15 cellular contexts compared by ENCODE assay signal in the genomic region with DNA sequence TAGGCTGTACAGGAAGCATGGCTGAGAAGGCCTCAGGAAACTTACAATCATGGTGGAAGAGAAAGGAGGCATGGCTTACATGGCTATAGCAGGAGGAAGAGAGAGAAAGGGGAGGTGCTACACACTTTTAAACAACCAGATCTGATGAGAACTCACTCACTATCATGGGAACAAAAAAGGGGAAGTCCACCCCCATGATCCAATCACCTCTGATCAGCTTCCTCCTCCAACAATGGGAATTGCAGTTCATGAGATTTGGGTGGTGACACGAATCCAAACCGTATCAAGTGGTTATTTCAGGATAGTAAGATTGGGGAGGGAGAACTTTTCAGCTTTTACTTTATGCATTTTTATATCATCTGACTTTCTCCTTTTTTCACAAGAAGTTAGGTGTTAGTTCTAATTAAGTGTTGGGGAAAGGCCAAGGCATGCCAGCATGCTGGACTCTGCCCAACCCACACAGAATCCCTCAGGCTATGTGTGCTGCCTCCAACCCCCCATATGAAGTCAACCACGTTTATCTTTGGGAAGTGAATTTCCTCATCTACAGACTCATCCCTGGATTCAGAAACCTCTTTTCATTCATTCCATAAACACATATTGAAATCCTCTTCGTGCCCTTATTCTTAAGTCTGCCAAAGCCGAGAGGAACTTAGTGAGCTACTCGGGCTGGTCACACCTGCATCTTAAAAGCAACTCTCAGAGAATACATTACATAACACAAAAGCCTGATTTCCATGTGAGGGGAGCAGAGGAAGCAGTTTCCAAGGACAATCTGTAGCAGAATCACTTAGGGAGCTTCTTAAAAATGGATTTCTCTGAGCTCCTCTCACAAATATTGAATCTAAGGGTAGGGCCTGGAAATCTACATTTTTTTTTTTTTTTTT.
"Had no signal": no experiment of that assay in that cellular context is flagged by ENCODE, and none has a peak within 500 bp of the region (broad histone marks: within the 10 kb centered on the region; RNA-seq: fewer than 3 reads in every experiment).

No MANE protein-coding gene starts in this region.

- H3K79me2 ChIP-seq: parathyroid adenoma had no signal

- DNase-seq: activated CD4-positive, alpha-beta T cell treated with anti-CD3 and anti-CD28 coated beads, Interleukin-2, amount 50 U/mL, for 1 hour; activated CD4-positive, CD25-positive, alpha-beta regulatory T cell; activated CD8-positive, alpha-beta memory T cell treated with anti-CD3 and anti-CD28 coated beads for 24 hours; activated naive CD8-positive, alpha-beta T cell treated with anti-CD3 and anti-CD28 coated beads, Interleukin-2, amount 10 ng/mL, durations not matched to agents 7 days and 5 days; effector memory CD8-positive, alpha-beta T cell; gastrocnemius medialis; heart left ventricle; left colon; mucosa of descending colon; naive thymus-derived CD4-positive, alpha-beta T cell; stimulated activated CD4-positive, alpha-beta T cell treated with anti-CD3 and anti-CD28 coated beads, Interleukin-2, amount 100 ng/mL, for 48 hours; T-helper 2 cell; transverse colon had no signal

- H3K27me3 ChIP-seq: gastrocnemius medialis, heart left ventricle, neutrophil, transverse colon had no signal

- H3K4me1 ChIP-seq: gastrocnemius medialis, parathyroid adenoma had no signal

- H3K4me3 ChIP-seq: gastrocnemius medialis, heart left ventricle, mucosa of descending colon, transverse colon had no signal

- H3K9me3 ChIP-seq: gastrocnemius medialis, heart left ventricle, mucosa of descending colon, neutrophil, transverse colon had no signal

- H3K9ac ChIP-seq: parathyroid adenoma had no signal

- H3K27ac ChIP-seq: gastrocnemius medialis, neutrophil, parathyroid adenoma, transverse colon had no signal

- H2AFZ ChIP-seq: parathyroid adenoma had no signal

- H3K36me3 ChIP-seq: gastrocnemius medialis, heart left ventricle, neutrophil, transverse colon had no signal
